Comparison of ENCODE assay signal across 1 cellular context in genomic region chr10:72239409-72239808, GRCh38.
TF ChIP-seq lines count a peak whose summit lies in the region.

No MANE protein-coding gene starts in this region.

TF ChIP-seq in GM23338, 12 proteins besides CTCF, POLR2A, EP300 and RAD21 (continued from another document):
- TF ChIP-seq REST (IDR thresholded peaks at IDR 0.05; ENCODE audit: unreplicated experiment) = no peak
- no peak for TF ChIP-seq STAT1 (IDR thresholded peaks at IDR 0.05; ENCODE audit: unreplicated experiment)
- TF ChIP-seq JUNB (IDR thresholded peaks at IDR 0.05; ENCODE audit: unreplicated experiment) = no peak
